Comparison of ENCODE assay signal across 22 cellular contexts in the genomic region with DNA sequence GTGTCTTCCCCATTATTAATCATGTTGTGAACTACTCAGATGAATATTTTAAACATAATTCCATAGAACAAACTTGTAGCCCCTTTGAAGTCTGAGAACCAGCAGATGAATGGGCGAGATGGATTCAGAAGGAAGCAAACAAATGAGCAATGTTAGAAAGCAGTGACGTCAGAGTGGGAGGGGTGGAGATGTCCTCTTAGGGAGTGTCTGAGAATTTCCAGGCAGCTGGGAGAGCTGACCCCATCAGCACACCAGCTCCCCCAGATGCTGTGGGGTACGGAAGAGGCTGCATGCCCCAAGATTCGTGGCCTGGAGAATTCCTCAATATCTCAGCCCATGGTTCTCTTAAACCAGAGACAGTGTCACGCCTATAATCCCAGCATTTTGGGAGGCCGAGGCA.
A peak's percentile ranks its signal among the peaks of the same experiment; 100 is the strongest.
DNase-seq lines count a peak whose midpoint lies in the region; ATAC-seq, FAIRE-seq and TF ChIP-seq lines count a peak whose summit lies in the region.
"Had no signal": no experiment of that assay in that cellular context is flagged by ENCODE, and none has a peak within 500 bp of the region (broad histone marks: within the 10 kb centered on the region; RNA-seq: fewer than 3 reads in every experiment).

No MANE protein-coding gene starts in this region.

- H4K91ac ChIP-seq in H1 (replicated peaks; ENCODE audit: insufficient read length, low read length) = no peak overlapping the region

- H3K36me3 ChIP-seq in H1 (ENCODE audit: control insufficient read depth in 2 of 4, insufficient read depth in 4 of 4, low read length in 3 of 4) = peaks cover 0 to 12% (median 3%) of the 10 kb centered on the region in 4 experiments; a peak in 6 of 8 replicates

- no peak overlapping the region for H2BK15ac ChIP-seq in H1 (ENCODE audit: low read length)

- H3K56ac ChIP-seq in H1 (replicated peaks; ENCODE audit: insufficient read length, low read depth, low read length) = no peak overlapping the region

- no peak overlapping the region for H2BK12ac ChIP-seq in H1 (ENCODE audit: low read depth, low read length)

- H3K9me3 ChIP-seq in H1 (ENCODE audit: insufficient read depth in 2 of 2, low read depth in 1 of 2, low read length in 1 of 2) = no peaks in the 10 kb centered on the region
- H3K9me3 ChIP-seq: testis had no signal

- no peak overlapping the region for H3K27ac ChIP-seq in H1 (ENCODE audit: low read depth, low read length)
- H3K27ac ChIP-seq: testis had no signal

- no peaks in the 10 kb centered on the region for H3K79me1 ChIP-seq in H1 (ENCODE audit: low read depth, low read length)

- no peak overlapping the region for H3K4me3 ChIP-seq in H1 (ENCODE audit: extremely low read depth in 1 of 4, insufficient read depth in 2 of 4, low read depth in 3 of 4, low read length in 4 of 4)
- H3K4me3 ChIP-seq: lung, testis had no signal

- H2BK5ac ChIP-seq in H1 (ENCODE audit: low read depth, low read length) = no peak overlapping the region

- TF ChIP-seq RAD21 in H1 (IDR thresholded peaks at IDR 0.05 in 1 of 2, conservative IDR thresholded peaks at IDR 0.05 in 1 of 2; ENCODE audit: low read depth in 2 of 2, low read length in 2 of 2) = no peak

- no peak overlapping the region for H2AFZ ChIP-seq in H1 (ENCODE audit: low read length)

- CTCF ChIA-PET in H1 (lab: Charles Lee; ENCODE audit: partially characterized antibody) = interaction anchor here (1.1 to 1.3 kb wide), 2 partner anchors 13 to 70 kb away, joined by 3 to 6 read pairs; no protein-coding TSS in a partner anchor

- no peak for TF ChIP-seq CTCF in H1 (IDR thresholded peaks at IDR 0.05; ENCODE audit: control extremely low read depth in 1 of 3, insufficient read depth in 1 of 3, low read depth in 1 of 3, low read length in 3 of 3)

- peaks cover 0 to 2% of the 10 kb centered on the region in 2 experiments for H4K20me1 ChIP-seq in H1 (replicated peaks in 1 of 2; ENCODE audit: control insufficient read depth in 1 of 2, insufficient read depth in 2 of 2, low read length in 2 of 2)

- H3K4ac ChIP-seq in H1 (replicated peaks; ENCODE audit: insufficient read length, low read depth, low read length) = no peak overlapping the region

- peak; percentile 35 for DNase-seq in Daoy (ENCODE audit: low read depth)
- DNase-seq in MV-4-11 (lab: John Stamatoyannopoulos, UW) = peak; percentile 52
- no peak for DNase-seq in H1 (ENCODE audit: low read depth in 1 of 2, low spot score in 2 of 2)
- DNase-seq in left kidney (ENCODE audit: low read depth, low spot score) = peak; percentile 33
- DNase-seq in stimulated activated CD4-positive, alpha-beta T cell treated with anti-CD3 and anti-CD28 coated beads, Interleukin-1b, Interleukin-23, amount 100 ng/mL, for 48 hours = no peak
- DNase-seq in CD1c-positive myeloid dendritic cell (ENCODE audit: extremely low spot score) = no peak
- DNase-seq: activated CD4-positive, alpha-beta T cell treated with anti-CD3 and anti-CD28 coated beads for 1 hour; activated effector memory CD4-positive, alpha-beta T cell treated with Interleukin-2 at 50 U/mL for 16 hours; natural killer cell; NCI-H187; SIG-M5; small intestine; stimulated activated CD4-positive, alpha-beta T cell treated with anti-CD3 and anti-CD28 coated beads, Interleukin-4, amount 100 ng/mL, for 4 hours; stimulated activated CD8-positive, alpha-beta memory T cell treated with anti-CD3 and anti-CD28 coated beads, Interleukin-4, amount 100 ng/mL, for 48 hours; T-helper 2 cell; testis had no signal

- TF ChIP-seq EP300 in H1 (IDR thresholded peaks at IDR 0.05; ENCODE audit: borderline replicate concordance in 1 of 2, low read depth in 2 of 2, low read length in 2 of 2) = no peak

- no peak for ATAC-seq in GM18867 (IDR thresholded peaks at IDR 0.05; ENCODE audit: unreplicated experiment)
- no peak for ATAC-seq in GM21723 (IDR thresholded peaks at IDR 0.05; ENCODE audit: unreplicated experiment)
- ATAC-seq: natural killer cell had no signal

- POLR2A ChIA-PET in H1 (lab: Charles Lee; ENCODE audit: partially characterized antibody) = no interaction called here

- H3K23ac ChIP-seq in H1 (ENCODE audit: insufficient read length) = no peak overlapping the region

- no peak overlapping the region for H2AK5ac ChIP-seq in H1 (ENCODE audit: low read depth, low read length)

- no peaks in the 10 kb centered on the region for H3K4me1 ChIP-seq in H1 (replicated peaks in 1 of 4; ENCODE audit: control insufficient read depth in 3 of 4, insufficient read depth in 4 of 4, low read length in 3 of 4)
- H3K4me1 ChIP-seq: testis had no signal

- no peak overlapping the region for H3K14ac ChIP-seq in H1 (ENCODE audit: insufficient read length)

- no peak overlapping the region for H4K5ac ChIP-seq in H1 (ENCODE audit: insufficient read length, low read depth, low read length)

- no peak overlapping the region for H2BK120ac ChIP-seq in H1 (replicated peaks; ENCODE audit: low read depth, low read length)

- H3K23me2 ChIP-seq in H1 (ENCODE audit: low read depth, low read length) = no peaks in the 10 kb centered on the region

- no peak overlapping the region for H3K9ac ChIP-seq in H1 (replicated peaks in 1 of 4; ENCODE audit: extremely low read depth in 1 of 4, low read depth in 3 of 4, low read length in 3 of 4)

- no peak overlapping the region for H4K8ac ChIP-seq in H1 (ENCODE audit: extremely low read depth, insufficient read depth, low read length)

- no peak for FAIRE-seq in H1 (lab: Jason Lieb, UNC)
- FAIRE-seq: G401.6, GM12892, H54, small intestine had no signal

- WGBS in H1 (ENCODE audit: extremely low coverage in 1 of 2, insufficient coverage in 1 of 2, insufficient read length in 1 of 2, insufficient replicate concordance in 2 of 2, low coverage in 1 of 2, low lambda C conversion rate in 2 of 2, missing lambda C conversion rate in 1 of 2), 2 experiments = 80% methylated on average over 6 of the region's 6 CpGs; no CpG with 5 or more reads in 1 of the 2 experiments

- no peak overlapping the region for H3K4me2 ChIP-seq in H1 (ENCODE audit: insufficient read depth in 1 of 2, low read depth in 2 of 2, low read length in 2 of 2)

- no peak for TF ChIP-seq POLR2A in H1 (IDR thresholded peaks at IDR 0.05; ENCODE audit: control extremely low read depth in 1 of 2, low read depth in 2 of 2, low read length in 2 of 2)

- no peak overlapping the region for H3K18ac ChIP-seq in H1 (ENCODE audit: extremely low read depth, low read length)

- no peaks in the 10 kb centered on the region for H3K27me3 ChIP-seq in H1 (replicated peaks in 1 of 4; ENCODE audit: control insufficient read depth in 3 of 4, extremely low read depth in 1 of 4, insufficient read depth in 3 of 4, low read length in 3 of 4)
- H3K27me3 ChIP-seq: testis had no signal

- no peaks in the 10 kb centered on the region for H3K79me2 ChIP-seq in H1 (ENCODE audit: control insufficient read depth in 1 of 2, insufficient read depth in 2 of 2, low read length in 2 of 2)

- H2BK20ac ChIP-seq in H1 (ENCODE audit: low read length) = no peak overlapping the region

TF ChIP-seq in H1, 55 proteins besides CTCF, POLR2A, EP300 and RAD21:
- TF ChIP-seq CREB1 (IDR thresholded peaks at IDR 0.05) (0 out of 2 replicates have a peak, but pooled peaks have one; percentile 35), RFX5 (IDR thresholded peaks at IDR 0.05; ENCODE audit: borderline replicate concordance, low read depth, low read length) (no peak)

Comparison
In these comparisons a context has a peak if more than half of its experiments do, and no peak if none do; other contexts are left out.
1. DNase-seq: peak in Daoy (single experiment), MV-4-11 (single experiment) and left kidney (single experiment); none in H1 (0 of 2), stimulated activated CD4-positive, alpha-beta T cell treated with anti-CD3 and anti-CD28 coated beads, Interleukin-1b, Interleukin-23, amount 100 ng/mL, for 48 hours (single experiment) and CD1c-positive myeloid dendritic cell (single experiment).